Comparison of ENCODE assay signal across 8 cellular contexts in genomic region chr17:81833160-81833920, GRCh38. TPM values are rescaled to one million over a fixed set of nuclear protein-coding genes. Genes with fewer than 3 reads are reported as not detected.
A peak's percentile ranks its signal among the peaks of the same experiment; 100 is the strongest.
DNase-seq lines count a peak whose midpoint lies in the region; ATAC-seq and TF ChIP-seq lines count a peak whose summit lies in the region.

A gene with protein sequence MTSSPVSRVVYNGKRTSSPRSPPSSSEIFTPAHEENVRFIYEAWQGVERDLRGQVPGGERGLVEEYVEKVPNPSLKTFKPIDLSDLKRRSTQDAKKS (minus strand): TSS chr17:81833291. CDS start chr17:81824506, 8,785 bp downstream.

- intact Hi-C loops in breast epithelium (cut with DNase I; ENCODE audit: low total_unique reads): no loop called here

- peak within 1 kb of the TSS; percentile 98 for H3K9ac ChIP-seq in iPS-20b (ENCODE audit: low read depth, low read length)

- TF ChIP-seq CTCF in WERI-Rb-1 (IDR thresholded peaks at IDR 0.05; ENCODE audit: low read depth, low read length) (no peak), breast epithelium (IDR thresholded peaks at IDR 0.05) (peak in 1 of 3 donors; percentile 11)

- ATAC-seq in GM18867 (IDR thresholded peaks at IDR 0.05; ENCODE audit: unreplicated experiment) (peak; percentile 71), HG03103 (IDR thresholded peaks at IDR 0.05; ENCODE audit: low read depth, unreplicated experiment) (peak; percentile 64)

- H3K27ac ChIP-seq in WERI-Rb-1 (peak within 1 kb of the TSS; percentile 94), breast epithelium (peak within 1 kb of the TSS; percentile 94 to 97), iPS-20b (ENCODE audit: low read length) (peak within 1 kb of the TSS; percentile 98), skin epidermis (peak within 1 kb of the TSS; percentile 73 to 97 (median 94))

- H3K4me3 ChIP-seq in WERI-Rb-1 (ENCODE audit: low read depth, low read length) (peak within 1 kb of the TSS; percentile 85), breast epithelium (peak within 1 kb of the TSS; percentile 81 to 97 (median 82)), iPS-20b (ENCODE audit: low read length) (peak within 1 kb of the TSS; percentile 91), skin epidermis (peak within 1 kb of the TSS; percentile 73 to 91 (median 79))

- H3K9me3 ChIP-seq in WERI-Rb-1 (ENCODE audit: severe bottlenecking): no peaks in the 10 kb centered on the region
- no peaks in the 10 kb centered on the region for H3K9me3 ChIP-seq in breast epithelium
- H3K9me3 ChIP-seq in iPS-20b (ENCODE audit: insufficient read depth, low read depth, low read length): no peaks in the 10 kb centered on the region

- DNase-seq in 8988T (peak; percentile 93), NCI-H2227 (lab: John Stamatoyannopoulos, UW; ENCODE audit: unreplicated experiment) (peak; percentile 97), WERI-Rb-1 (peak; percentile 99), breast epithelium (ENCODE audit: low spot score in 2 of 2) (peak; percentile 95)

- TF ChIP-seq POLR2A in breast epithelium (IDR thresholded peaks at IDR 0.05): peak; percentile 92

- H3K27me3 ChIP-seq in WERI-Rb-1 (ENCODE audit: insufficient read depth, low read depth, severe bottlenecking) (no peaks in the 10 kb centered on the region), breast epithelium (no peaks in the 10 kb centered on the region), iPS-20b (ENCODE audit: insufficient read depth, low read length) (no peaks in the 10 kb centered on the region)

- H3K4me1 ChIP-seq in breast epithelium (peaks cover 4 to 16% of the 10 kb centered on the region in 2 donors), iPS-20b (ENCODE audit: insufficient read depth, low read length) (no peaks in the 10 kb centered on the region)

- H3K36me3 ChIP-seq in WERI-Rb-1 (peaks cover 24% of the 10 kb centered on the region), breast epithelium (no peaks in the 10 kb centered on the region), iPS-20b (ENCODE audit: insufficient read depth, low read depth, low read length) (no peaks in the 10 kb centered on the region)

RNA-seq across cellular contexts. Expression of the gene that starts here (rescaled TPM):
- 10 to 100 TPM; 51.2 to 81.0 (median 67.5) TPM for total RNA-seq in breast epithelium

Comparison
In these comparisons a context has a peak if more than half of its experiments do, and no peak if none do; other contexts are left out.
1. Peak in every context shown above with its lines: DNase-seq, ATAC-seq, H3K4me3 ChIP-seq and H3K27ac ChIP-seq.